ENCODE assay signal across 8 cellular contexts in the genomic region with DNA sequence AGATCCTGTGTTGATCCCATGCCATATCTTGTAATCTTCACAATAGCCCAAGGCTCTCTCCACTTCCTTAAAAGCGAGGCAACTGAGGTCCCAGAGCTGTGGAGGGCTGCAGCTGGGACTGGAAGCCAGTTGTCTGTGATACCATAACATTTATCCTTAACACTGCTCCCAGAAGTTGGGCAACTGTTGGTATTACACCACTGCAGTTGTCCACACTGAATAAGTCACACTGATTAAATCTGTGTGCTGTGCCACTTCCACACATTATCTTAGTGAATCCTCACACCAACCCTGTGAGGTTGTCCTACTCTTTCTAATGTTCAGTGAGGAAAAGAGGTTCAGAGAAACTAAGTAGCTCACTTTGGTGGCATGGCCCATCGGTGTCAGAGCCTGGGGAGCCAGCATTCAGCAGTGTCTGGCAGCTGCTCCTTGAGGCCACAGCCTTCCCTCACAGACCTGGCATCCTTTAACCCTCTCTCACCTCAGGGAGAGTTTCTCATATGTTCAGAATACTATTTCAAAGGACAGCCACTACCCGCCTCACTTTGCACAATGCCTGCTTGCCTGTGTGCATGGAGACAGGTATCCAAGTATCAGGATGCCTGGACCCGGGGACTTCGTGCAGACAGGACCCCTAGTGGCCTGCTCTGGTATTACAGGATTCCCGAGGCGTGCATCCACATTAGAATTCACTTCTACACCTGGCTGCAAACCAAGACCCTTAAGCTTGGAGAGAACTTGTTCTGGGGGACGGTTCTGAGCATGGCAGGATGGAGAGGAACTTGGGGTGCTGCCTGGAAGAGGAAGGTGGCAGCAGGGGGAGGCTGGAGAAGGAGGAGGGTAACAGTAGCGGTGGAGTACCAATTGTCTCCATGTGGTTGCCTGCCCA.
DNase-seq lines count a peak whose midpoint lies in the region; ATAC-seq and TF ChIP-seq lines count a peak whose summit lies in the region.

No MANE protein-coding gene starts in this region.

- H3K4me2 ChIP-seq in neural progenitor cell: no peak overlapping the region

- WGBS in transverse colon (ENCODE audit: low coverage in 1 of 2), 2 donors: 32% methylated on average over 9 of the region's 9 CpGs; no CpG with 5 or more reads in 1 of the 2 donors

- no peaks in the 10 kb centered on the region for H3K36me3 Mint-ChIP-seq in neural progenitor cell

- peak; percentile 76 for DNase-seq in BE2C
- peak; percentile 76 for DNase-seq in GM20000 (ENCODE audit: low spot score)
- DNase-seq in NCI-H526 treated with DMSO at 0.1 percent for 48 hours (lab: John Stamatoyannopoulos, UW): peak; percentile 74
- DNase-seq in activated T-cell treated with anti-CD3 and anti-CD28 coated beads for 4 hours: peak; percentile 27
- peak; percentile 51 for DNase-seq in fibroblast of peridontal ligament (ENCODE audit: extremely low read depth)
- peak; percentile 82 for DNase-seq in neural progenitor cell (ENCODE audit: low spot score)
- DNase-seq in transverse colon: peak; percentile 62

- H3K4me3 Mint-ChIP-seq in neural progenitor cell: no peak overlapping the region

- no peak for TF ChIP-seq POLR2A in transverse colon (IDR thresholded peaks at IDR 0.05)

- H3K36me3 ChIP-seq in BE2C: no peaks in the 10 kb centered on the region
- no peaks in the 10 kb centered on the region for H3K36me3 ChIP-seq in neural progenitor cell
- H3K36me3 ChIP-seq in transverse colon: no peaks in the 10 kb centered on the region

- ATAC-seq in HG03520 (IDR thresholded peaks at IDR 0.05; ENCODE audit: unreplicated experiment): no peak

- H3K79me2 ChIP-seq in neural progenitor cell (ENCODE audit: low read depth): no peaks in the 10 kb centered on the region

- in situ Hi-C loops in transverse colon (cut with MboI; ENCODE audit: low pct_ligation_motif_present in 1 of 4, low pct_unique_long_range_greater_than_20kb in 1 of 4, low sequenced_read_pairs in 3 of 4): loop anchor here in 2 of 4 donors (25.0 kb wide), 1 partner anchor 290 kb away; the partner anchor contains the start of gene GRIK4 (in 2 of the 2)

- H3K27ac ChIP-seq in neural progenitor cell (no peak overlapping the region), transverse colon (no peak overlapping the region)

- no peak for TF ChIP-seq EP300 in transverse colon (IDR thresholded peaks at IDR 0.05; ENCODE audit: low read depth)

- H2AFZ ChIP-seq in neural progenitor cell (replicated peaks): no peak overlapping the region

- H3K27ac Mint-ChIP-seq in neural progenitor cell: peak overlapping the region; percentile 94

- no peaks in the 10 kb centered on the region for H4K20me1 ChIP-seq in neural progenitor cell (ENCODE audit: low read depth)

- TF ChIP-seq CTCF in BE2C (IDR thresholded peaks at IDR 0.05; ENCODE audit: low read depth, low read length) (peak; percentile 94), GM20000 (IDR thresholded peaks at IDR 0.05; ENCODE audit: extremely low read depth, missing control alignments) (peak; percentile 91), neural progenitor cell (IDR thresholded peaks at IDR 0.05) (peak; percentile 87), transverse colon (IDR thresholded peaks at IDR 0.05) (peak; percentile 70 to 94 (median 93))

- intact Hi-C loops in transverse colon (cut with DNase I; ENCODE audit: low total_unique reads): no loop called here

- peaks cover 16% of the 10 kb centered on the region for H3K27me3 Mint-ChIP-seq in neural progenitor cell (ENCODE audit: insufficient read depth, low read depth)

- no peaks in the 10 kb centered on the region for H3K9me3 Mint-ChIP-seq in neural progenitor cell

- H3K4me1 Mint-ChIP-seq in neural progenitor cell: peaks cover 41% of the 10 kb centered on the region

- H3F3A ChIP-seq in neural progenitor cell (ENCODE audit: low read depth): peaks cover 10% of the 10 kb centered on the region

- H3K4me3 ChIP-seq in BE2C (ENCODE audit: low read depth, low read length) (no peak overlapping the region), neural progenitor cell (no peak overlapping the region), transverse colon (no peak overlapping the region)

- no peaks in the 10 kb centered on the region for H3K27me3 ChIP-seq in BE2C
- no peaks in the 10 kb centered on the region for H3K27me3 ChIP-seq in neural progenitor cell
- peaks cover 7% of the 10 kb centered on the region for H3K27me3 ChIP-seq in transverse colon

- no peaks in the 10 kb centered on the region for H3K4me1 ChIP-seq in BE2C
- peaks cover 15% of the 10 kb centered on the region for H3K4me1 ChIP-seq in neural progenitor cell
- H3K4me1 ChIP-seq in transverse colon: no peaks in the 10 kb centered on the region

- H3K9ac ChIP-seq in neural progenitor cell: no peak overlapping the region

- H3K9me3 ChIP-seq in BE2C: no peaks in the 10 kb centered on the region
- no peaks in the 10 kb centered on the region for H3K9me3 ChIP-seq in neural progenitor cell (ENCODE audit: low read depth)
- no peaks in the 10 kb centered on the region for H3K9me3 ChIP-seq in transverse colon

Comparison
In these comparisons a context has a peak if more than half of its experiments do, and no peak if none do; other contexts are left out.
1. DNase-seq: peak in every context shown above with its lines; median percentile 82 in neural progenitor cell; 76 in BE2C; 76 in GM20000; 74 in NCI-H526 treated with DMSO at 0.1 percent for 48 hours; 62 in transverse colon; 51 in fibroblast of peridontal ligament; 27 in activated T-cell treated with anti-CD3 and anti-CD28 coated beads for 4 hours.